Comparison of ENCODE assay signal across 13 cellular contexts in genomic region chr1:223641523-223642039, GRCh38. TPM values are rescaled to one million over a fixed set of nuclear protein-coding genes. Genes with fewer than 3 reads are reported as not detected.
"Had no signal": no experiment of that assay in that cellular context is flagged by ENCODE, and none has a peak within 500 bp of the region (broad histone marks: within the 10 kb centered on the region; RNA-seq: fewer than 3 reads in every experiment).

No MANE protein-coding gene starts in this region.

- H3K4me3 Mint-ChIP-seq: activated CD4-positive, alpha-beta memory T cell treated with anti-CD3 and anti-CD28 coated beads for 36 hours; activated T-cell treated with anti-CD3 and anti-CD28 coated beads, Interleukin-2, amount 50 U/mL, for 72 hours; naive B cell had no signal

- H3K27ac ChIP-seq: esophagus muscularis mucosa, parathyroid adenoma, tibial artery had no signal

- H3K9me3 ChIP-seq: esophagus muscularis mucosa, tibial artery had no signal

- H3K9ac ChIP-seq: parathyroid adenoma had no signal

- H2AFZ ChIP-seq: parathyroid adenoma had no signal

- H3K79me2 ChIP-seq: parathyroid adenoma had no signal

- H3K4me3 ChIP-seq: esophagus muscularis mucosa, tibial artery had no signal

- H3K4me1 ChIP-seq: esophagus muscularis mucosa, parathyroid adenoma, tibial artery had no signal

- DNase-seq: activated CD4-positive, alpha-beta memory T cell treated with anti-CD3 and anti-CD28 coated beads for 36 hours; activated gamma-delta T cell treated with Interleukin-2 at 50 U/mL for 16 hours; activated T-cell treated with anti-CD3 and anti-CD28 coated beads, Interleukin-2, amount 50 U/mL, for 72 hours; aorta; glutamatergic neuron; naive B cell; retina; stimulated activated CD4-positive, alpha-beta T cell treated with anti-CD3 and anti-CD28 coated beads, Interleukin-4, amount 100 ng/mL, for 4 hours; SW 1271 had no signal

- H3K4me1 Mint-ChIP-seq: naive B cell had no signal

- H3K27ac Mint-ChIP-seq: activated CD4-positive, alpha-beta memory T cell treated with anti-CD3 and anti-CD28 coated beads for 36 hours; activated T-cell treated with anti-CD3 and anti-CD28 coated beads, Interleukin-2, amount 50 U/mL, for 72 hours; naive B cell had no signal

- H3K36me3 ChIP-seq: esophagus muscularis mucosa, tibial artery had no signal

RNA-seq across cellular contexts. Expression of gene CAPN8, which starts 23.9 kb away (rescaled TPM):
- total RNA-seq: activated CD4-positive, alpha-beta memory T cell treated with anti-CD3 and anti-CD28 coated beads for 36 hours; activated T-cell treated with anti-CD3 and anti-CD28 coated beads, Interleukin-2, amount 50 U/mL, for 72 hours; fibroblast of villous mesenchyme had no signal
